ENCODE assay signal across 29 cellular contexts in genomic region chr10:80447618-80448190, GRCh38. TPM values are rescaled to one million over a fixed set of nuclear protein-coding genes. Genes with fewer than 3 reads are reported as not detected.
DNase-seq lines count a peak whose midpoint lies in the region; ATAC-seq and TF ChIP-seq lines count a peak whose summit lies in the region.
"Had no signal": no experiment of that assay in that cellular context is flagged by ENCODE, and none has a peak within 500 bp of the region (broad histone marks: within the 10 kb centered on the region; RNA-seq: fewer than 3 reads in every experiment).

No MANE protein-coding gene starts in this region.

- no peak overlapping the region for H3K18ac ChIP-seq in mesendoderm (ENCODE audit: low read length)

- peak overlapping the region; percentile 2 for H3K27ac Mint-ChIP-seq in stimulated activated naive CD8-positive, alpha-beta T cell treated with anti-CD3 and anti-CD28 coated beads, Interleukin-15, Interleukin-2, amounts not matched to agents 100 ng/mL and 50 ng/mL, for 24 hours
- H3K27ac Mint-ChIP-seq in activated CD4-positive, alpha-beta memory T cell treated with anti-CD3 and anti-CD28 coated beads for 36 hours: peak overlapping the region; percentile 66
- peak overlapping the region in 8 of 9 donors; percentile 49 to 94 (median 84) for H3K27ac Mint-ChIP-seq in naive thymus-derived CD4-positive, alpha-beta T cell
- H3K27ac Mint-ChIP-seq: activated T-helper 2 cell treated with anti-CD3 and anti-CD28 coated beads, Interferon-gamma antibody, Interleukin-2, Interleukin-4, amounts not matched to agents 10 μg/mL and 5 μg/mL and 100 μg/mL, durations not matched to agents 14 hours and 24 hours and 36 hours; endodermal cell; WTC11 had no signal

- no peaks in the 10 kb centered on the region for H3K79me2 ChIP-seq in mesendoderm (ENCODE audit: control insufficient read depth, insufficient read depth, low read length)

- no peak overlapping the region for H4K5ac ChIP-seq in mesendoderm (ENCODE audit: low read length)

- no peaks in the 10 kb centered on the region for H3K27me3 ChIP-seq in naive thymus-derived CD4-positive, alpha-beta T cell (ENCODE audit: control insufficient read depth in 2 of 2, insufficient read depth in 2 of 2, low read length in 2 of 2)
- no peaks in the 10 kb centered on the region for H3K27me3 ChIP-seq in mesendoderm (ENCODE audit: insufficient read depth, low read length, poor library complexity)
- H3K27me3 ChIP-seq: neural progenitor cell, testis had no signal

- H2AK5ac ChIP-seq in mesendoderm (ENCODE audit: low read length): no peak overlapping the region

- no peak overlapping the region for H2BK120ac ChIP-seq in mesendoderm (ENCODE audit: low read depth, low read length)

- peaks cover 0 to 37% of the 10 kb centered on the region in 2 donors for H3K4me1 ChIP-seq in naive thymus-derived CD4-positive, alpha-beta T cell (ENCODE audit: control insufficient read depth in 2 of 2, insufficient read depth in 2 of 2, low read length in 2 of 2)
- no peaks in the 10 kb centered on the region for H3K4me1 ChIP-seq in mesendoderm (ENCODE audit: control insufficient read depth, low read depth, low read length)

- DNase-seq in stimulated activated naive CD8-positive, alpha-beta T cell treated with anti-CD3 and anti-CD28 coated beads, Interleukin-15, Interleukin-2, amounts not matched to agents 100 U/mL and 50 U/mL, for 24 hours: no peak
- DNase-seq in activated CD4-positive, alpha-beta memory T cell treated with anti-CD3 and anti-CD28 coated beads for 36 hours: peak; percentile 39
- DNase-seq in naive thymus-derived CD4-positive, alpha-beta T cell: peak in 2 of 9 donors; percentile 51 to 57
- no peak for DNase-seq in mesendoderm
- no peak for DNase-seq in NCI-H146 (lab: John Stamatoyannopoulos, UW)
- DNase-seq in GM13976 (ENCODE audit: low spot score): no peak
- DNase-seq: ACHN; activated CD4-positive, alpha-beta T cell treated with anti-CD3 and anti-CD28 coated beads, Interleukin-2, amount 50 U/mL, for 4 hours; activated CD8-positive, alpha-beta memory T cell treated with anti-CD3 and anti-CD28 coated beads, Interleukin-2, amount 50 U/mL, for 48 hours; COR-L47; cortex of kidney; DMS79; endodermal cell; GDM1; glutamatergic neuron; NCI-H1694 treated with DMSO at 0.1 percent for 48 hours; NCI-H446 treated with DMSO at 0.1 percent for 48 hours; NCI-H774; SW 1271; testis had no signal

- H3K9ac ChIP-seq in mesendoderm (ENCODE audit: low read length): no peak overlapping the region
- H3K9ac ChIP-seq: neural progenitor cell had no signal

- H2BK5ac ChIP-seq in mesendoderm (ENCODE audit: low read length): no peak overlapping the region

- H4K8ac ChIP-seq in mesendoderm (ENCODE audit: low read depth, low read length): no peak overlapping the region

- CTCF ChIA-PET in activated CD4-positive, alpha-beta memory T cell treated with anti-CD3 and anti-CD28 coated beads for 36 hours (lab: Charles Lee): interaction anchor here (0.5 to 36.2 kb wide), 5 partner anchors 11 to 216 kb away, joined by 3 to 1168 read pairs (median 4); no protein-coding TSS in a partner anchor
- CTCF ChIA-PET in naive thymus-derived CD4-positive, alpha-beta T cell (lab: Charles Lee): interaction anchor here (0.8 to 39.2 kb wide), 6 partner anchors 12 to 100 kb away, joined by 3 to 839 read pairs (median 6); no protein-coding TSS in a partner anchor

- H3K27me3 Mint-ChIP-seq in stimulated activated naive CD8-positive, alpha-beta T cell treated with anti-CD3 and anti-CD28 coated beads, Interleukin-15, Interleukin-2, amounts not matched to agents 100 ng/mL and 50 ng/mL, for 24 hours: no peaks in the 10 kb centered on the region
- no peaks in the 10 kb centered on the region for H3K27me3 Mint-ChIP-seq in activated CD4-positive, alpha-beta memory T cell treated with anti-CD3 and anti-CD28 coated beads for 36 hours
- H3K27me3 Mint-ChIP-seq in naive thymus-derived CD4-positive, alpha-beta T cell: peaks cover 0 to 11% (median 0%) of the 10 kb centered on the region in 5 donors
- H3K27me3 Mint-ChIP-seq: B cell, IgD-negative memory B cell had no signal

- H3K4me3 ChIP-seq in naive thymus-derived CD4-positive, alpha-beta T cell (ENCODE audit: low read length): no peak overlapping the region
- no peak overlapping the region for H3K4me3 ChIP-seq in mesendoderm (ENCODE audit: low read length)
- H3K4me3 ChIP-seq: neural progenitor cell, skin epidermis, testis had no signal

- no peak overlapping the region for H3K27ac ChIP-seq in naive thymus-derived CD4-positive, alpha-beta T cell (ENCODE audit: low read depth, low read length)
- H3K27ac ChIP-seq in mesendoderm (ENCODE audit: low read depth, low read length): no peak overlapping the region
- H3K27ac ChIP-seq: neural progenitor cell, skin epidermis, testis had no signal

- no peak for ATAC-seq in stimulated activated naive CD8-positive, alpha-beta T cell treated with anti-CD3 and anti-CD28 coated beads, Interleukin-15, Interleukin-2, amounts not matched to agents 100 U/mL and 50 U/mL, for 24 hours
- ATAC-seq in naive thymus-derived CD4-positive, alpha-beta T cell: no peak
- ATAC-seq: esophagus mucosa, left lobe of liver, WTC11 had no signal

- no peak for TF ChIP-seq CTCF in GM13976 (IDR thresholded peaks at IDR 0.05; ENCODE audit: borderline replicate concordance, control extremely low read depth, extremely low read depth, insufficient read depth, missing control alignments)

- H3K56ac ChIP-seq in mesendoderm (ENCODE audit: low read length): no peak overlapping the region

- H2BK15ac ChIP-seq in mesendoderm (replicated peaks; ENCODE audit: low read depth): no peak overlapping the region

- no peak overlapping the region for H3K4me2 ChIP-seq in mesendoderm (ENCODE audit: low read length)
- H3K4me2 ChIP-seq: neural progenitor cell had no signal

- H3K36me3 ChIP-seq in naive thymus-derived CD4-positive, alpha-beta T cell (ENCODE audit: control insufficient read depth in 2 of 3, insufficient read depth in 3 of 3, low read length in 3 of 3): no peaks in the 10 kb centered on the region
- no peaks in the 10 kb centered on the region for H3K36me3 ChIP-seq in mesendoderm (ENCODE audit: control insufficient read depth, insufficient read depth, low read length)
- H3K36me3 ChIP-seq: neural progenitor cell had no signal

- H3K4me1 Mint-ChIP-seq in stimulated activated naive CD8-positive, alpha-beta T cell treated with anti-CD3 and anti-CD28 coated beads, Interleukin-15, Interleukin-2, amounts not matched to agents 100 ng/mL and 50 ng/mL, for 24 hours (ENCODE audit: low read depth): peaks cover 49% of the 10 kb centered on the region
- H3K4me1 Mint-ChIP-seq in activated CD4-positive, alpha-beta memory T cell treated with anti-CD3 and anti-CD28 coated beads for 36 hours (ENCODE audit: low read depth): peaks cover 56% of the 10 kb centered on the region
- peaks cover 34 to 68% (median 55%) of the 10 kb centered on the region in 7 donors for H3K4me1 Mint-ChIP-seq in naive thymus-derived CD4-positive, alpha-beta T cell

- no peaks in the 10 kb centered on the region for H3K9me3 ChIP-seq in naive thymus-derived CD4-positive, alpha-beta T cell (ENCODE audit: control insufficient read depth in 2 of 3, low read length in 3 of 3)
- H3K9me3 ChIP-seq: testis had no signal

- H3K4me3 Mint-ChIP-seq in stimulated activated naive CD8-positive, alpha-beta T cell treated with anti-CD3 and anti-CD28 coated beads, Interleukin-15, Interleukin-2, amounts not matched to agents 100 ng/mL and 50 ng/mL, for 24 hours: no peak overlapping the region
- no peak overlapping the region for H3K4me3 Mint-ChIP-seq in activated CD4-positive, alpha-beta memory T cell treated with anti-CD3 and anti-CD28 coated beads for 36 hours
- peak overlapping the region in 6 of 10 donors; percentile 22 to 74 (median 56) for H3K4me3 Mint-ChIP-seq in naive thymus-derived CD4-positive, alpha-beta T cell
- H3K4me3 Mint-ChIP-seq: B cell, endodermal cell, IgD-negative memory B cell, neural progenitor cell, WTC11 had no signal

- no peaks in the 10 kb centered on the region for H3K79me1 ChIP-seq in mesendoderm (ENCODE audit: low read length)

- H3K9me3 Mint-ChIP-seq in stimulated activated naive CD8-positive, alpha-beta T cell treated with anti-CD3 and anti-CD28 coated beads, Interleukin-15, Interleukin-2, amounts not matched to agents 100 ng/mL and 50 ng/mL, for 24 hours: no peaks in the 10 kb centered on the region
- no peaks in the 10 kb centered on the region for H3K9me3 Mint-ChIP-seq in activated CD4-positive, alpha-beta memory T cell treated with anti-CD3 and anti-CD28 coated beads for 36 hours
- H3K9me3 Mint-ChIP-seq in naive thymus-derived CD4-positive, alpha-beta T cell: no peaks in the 10 kb centered on the region
- H3K9me3 Mint-ChIP-seq: activated T-helper 2 cell treated with anti-CD3 and anti-CD28 coated beads, Interferon-gamma antibody, Interleukin-2, Interleukin-4, amounts not matched to agents 10 μg/mL and 5 μg/mL and 100 μg/mL, durations not matched to agents 14 hours and 24 hours and 36 hours; endodermal cell; IgD-negative memory B cell; neural progenitor cell; WTC11 had no signal

- POLR2A ChIA-PET in activated CD4-positive, alpha-beta memory T cell treated with anti-CD3 and anti-CD28 coated beads for 36 hours (lab: Charles Lee): interaction anchor here (0.9 to 1.5 kb wide), 3 partner anchors 25 to 52 kb away, joined by 3 to 6 read pairs (median 3); partner anchors contain the start of gene PRXL2A
- POLR2A ChIA-PET in naive thymus-derived CD4-positive, alpha-beta T cell (lab: Charles Lee): interaction anchor here (0.7 to 32.8 kb wide), 8 partner anchors 8 to 53 kb away, joined by 3 to 582 read pairs (median 4); no protein-coding TSS in a partner anchor

- no CpG with 5 or more reads among the region's 5 CpGs for WGBS in mesendoderm (ENCODE audit: extremely low coverage, insufficient coverage, low lambda C conversion rate)

- H3K4ac ChIP-seq in mesendoderm (ENCODE audit: low read depth, low read length): no peak overlapping the region

- intact Hi-C loops in activated CD4-positive, alpha-beta memory T cell treated with anti-CD3 and anti-CD28 coated beads for 36 hours (cut with micrococcal nuclease): loop anchor here (10.0 kb wide), 2 partner anchors 247 to 477 kb away; no protein-coding TSS in a partner anchor
- intact Hi-C loops in naive thymus-derived CD4-positive, alpha-beta T cell (cut with micrococcal nuclease): loop anchor here (1.0 to 10.0 kb wide), 3 partner anchors 19 to 247 kb away; no protein-coding TSS in a partner anchor

- in situ Hi-C loops in GM13976 (cut with MboI; ENCODE audit: low sequenced_read_pairs, unreplicated experiment): no loop called here

- H3K36me3 Mint-ChIP-seq in stimulated activated naive CD8-positive, alpha-beta T cell treated with anti-CD3 and anti-CD28 coated beads, Interleukin-15, Interleukin-2, amounts not matched to agents 100 ng/mL and 50 ng/mL, for 24 hours (ENCODE audit: low read depth): no peaks in the 10 kb centered on the region
- no peaks in the 10 kb centered on the region for H3K36me3 Mint-ChIP-seq in activated CD4-positive, alpha-beta memory T cell treated with anti-CD3 and anti-CD28 coated beads for 36 hours
- no peaks in the 10 kb centered on the region for H3K36me3 Mint-ChIP-seq in naive thymus-derived CD4-positive, alpha-beta T cell
- H3K36me3 Mint-ChIP-seq: IgD-negative memory B cell, neural progenitor cell, WTC11 had no signal

- H3K23ac ChIP-seq in mesendoderm (ENCODE audit: low read length): no peak overlapping the region

RNA-seq across cellular contexts. Expression of gene TSPAN14, which starts 6.4 kb away (rescaled TPM):
- total RNA-seq in activated CD4-positive, alpha-beta memory T cell treated with anti-CD3 and anti-CD28 coated beads for 36 hours: 10 to 100 TPM; 48.9 to 51.8 TPM
- 100 to 1,000 TPM; 135 to 165 (median 160) TPM for total RNA-seq in naive thymus-derived CD4-positive, alpha-beta T cell
- polyA plus RNA-seq in naive thymus-derived CD4-positive, alpha-beta T cell: 100 to 1,000 TPM; 179 to 386 TPM
- 32.4 TPM for polyA plus RNA-seq in mesendoderm (2013, experiment 1 of 2)
- polyA plus RNA-seq in mesendoderm (2013, experiment 2 of 2): 30.9 TPM

RNA-seq across cellular contexts. Expression of gene PRXL2A, which starts 39.4 kb away (rescaled TPM):
- 10 to 100 TPM in 1 of 2 experiments, 1 to 10 TPM in 1; 9.5 to 10.1 TPM for total RNA-seq in activated CD4-positive, alpha-beta memory T cell treated with anti-CD3 and anti-CD28 coated beads for 36 hours
- total RNA-seq in naive thymus-derived CD4-positive, alpha-beta T cell: 1 to 10 TPM; 5.6 to 9.7 (median 8.5) TPM
- polyA plus RNA-seq in naive thymus-derived CD4-positive, alpha-beta T cell: 10 to 100 TPM; 15.4 to 20.1 TPM
- polyA plus RNA-seq in mesendoderm (2013, experiment 1 of 2): 50.0 TPM
- polyA plus RNA-seq in mesendoderm (2013, experiment 2 of 2): 50.0 TPM

Comparison
In these comparisons a context has a peak if more than half of its experiments do, and no peak if none do; other contexts are left out.
1. H3K27ac Mint-ChIP-seq: peak in every context shown above with its lines; median percentile 84 in naive thymus-derived CD4-positive, alpha-beta T cell; 66 in activated CD4-positive, alpha-beta memory T cell treated with anti-CD3 and anti-CD28 coated beads for 36 hours; 2 in stimulated activated naive CD8-positive, alpha-beta T cell treated with anti-CD3 and anti-CD28 coated beads, Interleukin-15, Interleukin-2, amounts not matched to agents 100 ng/mL and 50 ng/mL, for 24 hours.
2. H3K4me3 Mint-ChIP-seq: peak in naive thymus-derived CD4-positive, alpha-beta T cell (6 of 10); none in stimulated activated naive CD8-positive, alpha-beta T cell treated with anti-CD3 and anti-CD28 coated beads, Interleukin-15, Interleukin-2, amounts not matched to agents 100 ng/mL and 50 ng/mL, for 24 hours (single experiment) and activated CD4-positive, alpha-beta memory T cell treated with anti-CD3 and anti-CD28 coated beads for 36 hours (single experiment).